In the genomic region with DNA sequence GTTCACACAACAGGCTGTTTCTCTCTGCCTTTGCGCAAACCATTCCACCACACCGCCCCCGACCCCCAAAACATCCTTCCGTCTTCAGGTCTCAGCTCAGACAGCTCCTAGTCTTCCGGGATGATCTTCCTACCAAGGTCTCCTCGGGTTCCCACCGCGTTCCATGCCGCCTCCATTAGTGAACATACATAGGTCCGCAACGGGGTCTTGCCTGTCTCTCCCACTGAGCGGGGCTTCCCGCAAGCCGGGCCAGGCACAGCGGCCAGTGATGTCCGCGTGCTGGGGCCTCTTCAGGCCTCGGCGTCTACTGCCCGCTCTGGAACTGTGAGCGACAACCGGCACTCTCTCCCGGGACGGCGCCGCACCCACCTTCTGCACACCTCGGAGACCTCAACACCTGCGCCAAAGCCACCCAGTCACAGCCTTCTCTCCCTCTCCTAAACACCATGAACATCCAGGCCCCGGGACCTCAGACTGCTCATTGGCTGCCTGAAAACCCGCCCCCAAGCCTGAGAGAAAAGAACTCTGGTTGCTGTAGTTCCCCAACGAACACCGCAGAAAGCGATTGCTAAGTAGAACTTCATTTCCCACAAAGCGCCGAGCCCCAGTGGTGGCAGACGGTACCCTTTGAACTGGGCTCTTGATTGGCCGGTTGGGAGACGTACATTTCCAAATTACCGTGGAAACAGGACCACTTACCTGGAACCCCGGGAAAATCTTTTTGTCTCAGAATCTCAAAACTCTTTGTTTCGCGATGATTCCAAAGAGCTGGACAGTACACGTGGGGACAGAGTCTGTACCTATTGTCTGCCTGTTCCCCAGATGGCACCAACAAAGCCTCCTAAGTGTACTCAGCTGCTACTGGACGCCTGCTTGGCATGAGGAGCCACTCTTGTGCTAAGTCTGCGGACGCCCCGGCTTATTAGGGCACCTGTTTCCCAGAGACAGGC, we compare ENCODE assay signal across 1 cellular context.
TF ChIP-seq lines count a peak whose summit lies in the region.

No MANE protein-coding gene starts in this region.

TF ChIP-seq in IMR-90, 13 proteins besides CTCF, POLR2A, EP300 and RAD21 (continued from another document):
- TF ChIP-seq FOS (IDR thresholded peaks at IDR 0.05; ENCODE audit: low read depth, low read length), result no peak
- TF ChIP-seq NFE2L2 (IDR thresholded peaks at IDR 0.05; ENCODE audit: low read depth, low read length), result no peak
- no peak for TF ChIP-seq RCOR1 (IDR thresholded peaks at IDR 0.05; ENCODE audit: insufficient replicate concordance, low read length)
- no peak for TF ChIP-seq RFX5 (IDR thresholded peaks at IDR 0.05; ENCODE audit: low read depth, low read length)
- no peak for TF ChIP-seq CHD1 (IDR thresholded peaks at IDR 0.05; ENCODE audit: low read depth, low read length)
- TF ChIP-seq CEBPB (IDR thresholded peaks at IDR 0.05; ENCODE audit: low read depth, low read length), result no peak
- no peak; the same call in 1 of the 2 replicates for TF ChIP-seq MXI1 (IDR thresholded peaks at IDR 0.05; ENCODE audit: borderline replicate concordance, low read depth, low read length)
- no peak for TF ChIP-seq MAFK (IDR thresholded peaks at IDR 0.05; ENCODE audit: low read depth, low read length)
- TF ChIP-seq MAZ (IDR thresholded peaks at IDR 0.05; ENCODE audit: borderline replicate concordance, low read depth, low read length), result no peak
- TF ChIP-seq BHLHE40 (IDR thresholded peaks at IDR 0.05; ENCODE audit: low read depth, low read length), result no peak
TF ChIP-seq in IMR-90: peak in this region for 0.
